8 cellular contexts compared by ENCODE assay signal in genomic region chr3:157239082-157239704, GRCh38.
DNase-seq lines count a peak whose midpoint lies in the region; ATAC-seq and TF ChIP-seq lines count a peak whose summit lies in the region.

No MANE protein-coding gene starts in this region.

- no peaks in the 10 kb centered on the region for H3K9me3 ChIP-seq in cardiac muscle cell (ENCODE audit: low read depth)

- no peak overlapping the region for H3K9ac ChIP-seq in rectal smooth muscle tissue (ENCODE audit: low read length)

- no peaks in the 10 kb centered on the region for H3K36me3 ChIP-seq in cardiac muscle cell
- H3K36me3 ChIP-seq in rectal smooth muscle tissue (ENCODE audit: control insufficient read depth, insufficient read depth, low read length) = no peaks in the 10 kb centered on the region

- peak; percentile 92 for TF ChIP-seq CTCF in cardiac muscle cell (IDR thresholded peaks at IDR 0.05; ENCODE audit: low read depth, low read length)

- H3K4me1 ChIP-seq in cardiac muscle cell (ENCODE audit: low read depth) (no peaks in the 10 kb centered on the region), rectal smooth muscle tissue (ENCODE audit: control insufficient read depth, insufficient read depth, low read length) (peaks cover 10% of the 10 kb centered on the region)

- in situ Hi-C loops in G401 (cut with HindIII; ENCODE audit: low sequenced_read_pairs) = no loop called here

- peak; percentile 100 for ATAC-seq in GM21529 (IDR thresholded peaks at IDR 0.05; ENCODE audit: unreplicated experiment)

- H3K4me3 ChIP-seq in cardiac muscle cell (no peak overlapping the region), rectal smooth muscle tissue (ENCODE audit: low read length) (no peak overlapping the region)

- H3K27ac ChIP-seq in cardiac muscle cell (no peak overlapping the region), rectal smooth muscle tissue (ENCODE audit: low read depth, low read length) (peak overlapping the region; percentile 8)

- peak; percentile 31 for DNase-seq in G401 (ENCODE audit: low spot score)
- DNase-seq in HUDEP-2 (lab: John Stamatoyannopoulos, UW; ENCODE audit: unreplicated experiment in 76 of 76) = peak in 56 of 76 experiments; percentile 0 to 68 (median 34)
- DNase-seq in SHP77 (lab: John Stamatoyannopoulos, UW) = peak; percentile 38 to 47
- peak; percentile 76 for DNase-seq in activated naive CD4-positive, alpha-beta T cell treated with Interleukin-2 at 50 U/mL for 16 hours
- peak; percentile 81 to 84 for DNase-seq in cardiac muscle cell (ENCODE audit: low read depth in 1 of 2, low spot score in 1 of 2)
- no peak for DNase-seq in ureter (ENCODE audit: low spot score)

- H3K27me3 ChIP-seq in cardiac muscle cell (no peaks in the 10 kb centered on the region), rectal smooth muscle tissue (ENCODE audit: control insufficient read depth, insufficient read depth, low read length) (no peaks in the 10 kb centered on the region)
